Comparison of ENCODE assay signal across 7 cellular contexts in genomic region chr1:64744492-64745180, GRCh38. TPM values are rescaled to one million over a fixed set of nuclear protein-coding genes. Genes with fewer than 3 reads are reported as not detected.
DNase-seq lines count a peak whose midpoint lies in the region; ATAC-seq and TF ChIP-seq lines count a peak whose summit lies in the region.

A gene with protein sequence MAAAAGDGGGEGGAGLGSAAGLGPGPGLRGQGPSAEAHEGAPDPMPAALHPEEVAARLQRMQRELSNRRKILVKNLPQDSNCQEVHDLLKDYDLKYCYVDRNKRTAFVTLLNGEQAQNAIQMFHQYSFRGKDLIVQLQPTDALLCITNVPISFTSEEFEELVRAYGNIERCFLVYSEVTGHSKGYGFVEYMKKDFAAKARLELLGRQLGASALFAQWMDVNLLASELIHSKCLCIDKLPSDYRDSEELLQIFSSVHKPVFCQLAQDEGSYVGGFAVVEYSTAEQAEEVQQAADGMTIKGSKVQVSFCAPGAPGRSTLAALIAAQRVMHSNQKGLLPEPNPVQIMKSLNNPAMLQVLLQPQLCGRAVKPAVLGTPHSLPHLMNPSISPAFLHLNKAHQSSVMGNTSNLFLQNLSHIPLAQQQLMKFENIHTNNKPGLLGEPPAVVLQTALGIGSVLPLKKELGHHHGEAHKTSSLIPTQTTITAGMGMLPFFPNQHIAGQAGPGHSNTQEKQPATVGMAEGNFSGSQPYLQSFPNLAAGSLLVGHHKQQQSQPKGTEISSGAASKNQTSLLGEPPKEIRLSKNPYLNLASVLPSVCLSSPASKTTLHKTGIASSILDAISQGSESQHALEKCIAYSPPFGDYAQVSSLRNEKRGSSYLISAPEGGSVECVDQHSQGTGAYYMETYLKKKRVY (plus strand): TSS chr1:64745075. CDS start chr1:64745173, 98 bp downstream.

- H3K27ac Mint-ChIP-seq in activated T-cell treated with anti-CD3 and anti-CD28 coated beads, Interleukin-2, amount 50 U/mL, for 24 hours, result peak within 1 kb of the TSS; percentile 79
- H3K27ac Mint-ChIP-seq in stimulated activated memory B cell treated with anti-CD40 and anti-IgM and Interleukin-4, amounts not matched to agents 10 μg/mL and 1 μg/mL and 100 μg/mL, for 72 hours, result peak within 1 kb of the TSS; percentile 76

- WGBS in esophagus, 2 donors, result 0 to 1% methylated on average over 49 to 76 of the region's 76 CpGs

- H3K4me1 ChIP-seq in esophagus (ENCODE audit: control insufficient read depth in 2 of 2, insufficient read depth in 2 of 2, low read length in 1 of 2), result no peaks in the 10 kb centered on the region
- peaks cover 13% of the 10 kb centered on the region for H3K4me1 ChIP-seq in mucosa of stomach (ENCODE audit: control insufficient read depth, insufficient read depth, low read length)

- H3K4me3 ChIP-seq in GM12875 (ENCODE audit: low read depth, low read length) (peak within 1 kb of the TSS; percentile 39), esophagus (ENCODE audit: low read depth in 1 of 2, low read length in 2 of 2) (peak within 1 kb of the TSS; percentile 75 to 82), mucosa of stomach (ENCODE audit: low read length) (peak within 1 kb of the TSS; percentile 84)

- H3K36me3 Mint-ChIP-seq in activated T-cell treated with anti-CD3 and anti-CD28 coated beads, Interleukin-2, amount 50 U/mL, for 24 hours (ENCODE audit: low read depth), result no peaks in the 10 kb centered on the region
- no peaks in the 10 kb centered on the region for H3K36me3 Mint-ChIP-seq in stimulated activated memory B cell treated with anti-CD40 and anti-IgM and Interleukin-4, amounts not matched to agents 10 μg/mL and 1 μg/mL and 100 μg/mL, for 72 hours

- peak; percentile 26; the same call in 1 of the 2 replicates for TF ChIP-seq CTCF in GM12875 (IDR thresholded peaks at IDR 0.05; ENCODE audit: borderline replicate concordance, insufficient read depth, low read depth, low read length)

- H3K27me3 ChIP-seq in esophagus (ENCODE audit: control insufficient read depth in 1 of 2, insufficient read depth in 2 of 2, low read length in 2 of 2), result no peaks in the 10 kb centered on the region
- H3K27me3 ChIP-seq in mucosa of stomach (ENCODE audit: control insufficient read depth, insufficient read depth, low read length), result no peaks in the 10 kb centered on the region

- peak within 1 kb of the TSS; percentile 79 for H3K4me3 Mint-ChIP-seq in activated T-cell treated with anti-CD3 and anti-CD28 coated beads, Interleukin-2, amount 50 U/mL, for 24 hours
- peak within 1 kb of the TSS; percentile 85 for H3K4me3 Mint-ChIP-seq in stimulated activated memory B cell treated with anti-CD40 and anti-IgM and Interleukin-4, amounts not matched to agents 10 μg/mL and 1 μg/mL and 100 μg/mL, for 72 hours

- H3K9ac ChIP-seq in mucosa of stomach (ENCODE audit: low read length), result peak within 1 kb of the TSS; percentile 87

- H3K9me3 Mint-ChIP-seq in activated T-cell treated with anti-CD3 and anti-CD28 coated beads, Interleukin-2, amount 50 U/mL, for 24 hours, result no peaks in the 10 kb centered on the region
- H3K9me3 Mint-ChIP-seq in stimulated activated memory B cell treated with anti-CD40 and anti-IgM and Interleukin-4, amounts not matched to agents 10 μg/mL and 1 μg/mL and 100 μg/mL, for 72 hours, result no peaks in the 10 kb centered on the region

- no peaks in the 10 kb centered on the region for H3K36me3 ChIP-seq in esophagus (ENCODE audit: control insufficient read depth in 2 of 2, insufficient read depth in 2 of 2, low read length in 1 of 2)
- no peaks in the 10 kb centered on the region for H3K36me3 ChIP-seq in mucosa of stomach (ENCODE audit: control insufficient read depth, insufficient read depth, low read length)

- H3K27me3 Mint-ChIP-seq in activated T-cell treated with anti-CD3 and anti-CD28 coated beads, Interleukin-2, amount 50 U/mL, for 24 hours, result peaks cover 11% of the 10 kb centered on the region
- H3K27me3 Mint-ChIP-seq in stimulated activated memory B cell treated with anti-CD40 and anti-IgM and Interleukin-4, amounts not matched to agents 10 μg/mL and 1 μg/mL and 100 μg/mL, for 72 hours, result no peaks in the 10 kb centered on the region

- no peaks in the 10 kb centered on the region for H3K9me3 ChIP-seq in esophagus (ENCODE audit: control insufficient read depth in 2 of 2, insufficient read depth in 1 of 2, low read depth in 1 of 2, low read length in 1 of 2)
- H3K9me3 ChIP-seq in mucosa of stomach (ENCODE audit: control insufficient read depth, low read length), result no peaks in the 10 kb centered on the region

- peak; percentile 62 for DNase-seq in NOMO-1 treated with dmso at 0.1 percent for 144 hours (lab: John Stamatoyannopoulos, UW; ENCODE audit: unreplicated experiment)
- DNase-seq in activated T-cell treated with anti-CD3 and anti-CD28 coated beads, Interleukin-2, amount 50 U/mL, for 24 hours, result peak; percentile 74

- H3K27ac ChIP-seq in esophagus (ENCODE audit: low read depth in 2 of 2, low read length in 1 of 2), result peak within 1 kb of the TSS; percentile 67 to 75

- peak; percentile 75 for ATAC-seq in HG03520 (IDR thresholded peaks at IDR 0.05; ENCODE audit: unreplicated experiment)
- peak; percentile 85 for ATAC-seq in stimulated activated memory B cell treated with anti-CD40 and anti-IgM and Interleukin-4, amounts not matched to agents 10 μg/mL and 1 μg/mL and 100 μg/mL, for 72 hours

- peaks cover 18% of the 10 kb centered on the region for H3K4me1 Mint-ChIP-seq in activated T-cell treated with anti-CD3 and anti-CD28 coated beads, Interleukin-2, amount 50 U/mL, for 24 hours (ENCODE audit: low read depth)
- H3K4me1 Mint-ChIP-seq in stimulated activated memory B cell treated with anti-CD40 and anti-IgM and Interleukin-4, amounts not matched to agents 10 μg/mL and 1 μg/mL and 100 μg/mL, for 72 hours, result peaks cover 24% of the 10 kb centered on the region

RNA-seq across cellular contexts. Expression of the gene that starts here (rescaled TPM):
- 1 to 10 TPM; 4.4 to 7.3 TPM for polyA plus RNA-seq in esophagus

Comparison
In these comparisons a context has a peak if more than half of its experiments do, and no peak if none do; other contexts are left out.
1. Peak in every context shown above with its lines: DNase-seq, ATAC-seq, H3K4me3 ChIP-seq and H3K27ac ChIP-seq.